ENCODE assay signal across 19 cellular contexts in genomic region chr5:59390989-59391388, GRCh38.
DNase-seq lines count a peak whose midpoint lies in the region; ATAC-seq, FAIRE-seq and TF ChIP-seq lines count a peak whose summit lies in the region.
"Had no signal": no experiment of that assay in that cellular context is flagged by ENCODE, and none has a peak within 500 bp of the region (broad histone marks: within the 10 kb centered on the region; RNA-seq: fewer than 3 reads in every experiment).

No MANE protein-coding gene starts in this region.

- H3K4me1 Mint-ChIP-seq in neural progenitor cell (no peaks in the 10 kb centered on the region), chondrocyte (ENCODE audit: low read depth) (no peaks in the 10 kb centered on the region)
- H3K4me1 Mint-ChIP-seq: CD14-positive monocyte had no signal

- H3K9me3 ChIP-seq in A549 (no peaks in the 10 kb centered on the region), Loucy (ENCODE audit: insufficient read depth, low read depth, low read length) (no peaks in the 10 kb centered on the region), neural progenitor cell (ENCODE audit: low read depth) (no peaks in the 10 kb centered on the region), uterus (no peaks in the 10 kb centered on the region)

- H3K4me3 Mint-ChIP-seq in neural progenitor cell (no peak overlapping the region), chondrocyte (ENCODE audit: unreplicated experiment) (no peak overlapping the region)
- H3K4me3 Mint-ChIP-seq: CD14-positive monocyte had no signal

- no peaks in the 10 kb centered on the region for H3K27me3 Mint-ChIP-seq in neural progenitor cell (ENCODE audit: insufficient read depth, low read depth)
- no peaks in the 10 kb centered on the region for H3K27me3 Mint-ChIP-seq in chondrocyte (ENCODE audit: low read depth)

- H3K27ac Mint-ChIP-seq in neural progenitor cell = no peak overlapping the region
- no peak overlapping the region for H3K27ac Mint-ChIP-seq in chondrocyte (ENCODE audit: unreplicated experiment)
- H3K27ac Mint-ChIP-seq: CD14-positive monocyte had no signal

- H3K79me2 ChIP-seq in Loucy (ENCODE audit: insufficient read depth, low read length) (no peaks in the 10 kb centered on the region), neural progenitor cell (ENCODE audit: low read depth) (no peaks in the 10 kb centered on the region)

- peak; percentile 73 to 74; a peak in 4 of 6 replicates for ATAC-seq in A549

- H3K36me3 ChIP-seq in Loucy (ENCODE audit: insufficient read depth, low read length) (no peaks in the 10 kb centered on the region), neural progenitor cell (no peaks in the 10 kb centered on the region), uterus (no peaks in the 10 kb centered on the region)

- no peaks in the 10 kb centered on the region for H3K27me3 ChIP-seq in Loucy (ENCODE audit: insufficient read depth, low read length, poor library complexity, severe bottlenecking)
- H3K27me3 ChIP-seq in neural progenitor cell = no peaks in the 10 kb centered on the region
- H3K27me3 ChIP-seq in uterus = no peaks in the 10 kb centered on the region

- DNase-seq in A549 (ENCODE audit: low read depth in 1 of 2, low spot score in 1 of 2) (no peak), choroid plexus epithelial cell (ENCODE audit: low read depth) (peak; percentile 14), neural progenitor cell (ENCODE audit: low spot score) (no peak), uterus (no peak), chondrocyte (ENCODE audit: low spot score) (no peak), iPS-NIHi7 (ENCODE audit: extremely low spot score) (no peak)
- DNase-seq in effector CD4-positive, alpha-beta T cell = no peak
- DNase-seq: EL, GF-D8, NCI-H1105 treated with DMSO at 0.1 percent for 48 hours, NCI-H2029 treated with DMSO at 0.1 percent for 48 hours, NCI-H226, PC-9, RPMI8226, SHP77 had no signal

- CTCF ChIA-PET in A549 (lab: Yijun Ruan, JAX) = interaction anchor here (0.7 to 3.0 kb wide), 13 partner anchors 10 to 409 kb away, joined by 3 to 20 read pairs (median 6); no protein-coding TSS in a partner anchor

- H3K9me3 Mint-ChIP-seq in neural progenitor cell (peaks cover 2% of the 10 kb centered on the region), chondrocyte (ENCODE audit: low read depth) (no peaks in the 10 kb centered on the region)
- H3K9me3 Mint-ChIP-seq: CD14-positive monocyte had no signal

- intact Hi-C loops in uterus (cut with DNase I; ENCODE audit: low total_unique reads) = no loop called here

- peak overlapping the region; percentile 51 to 64 for H3K27ac ChIP-seq in A549
- H3K27ac ChIP-seq in neural progenitor cell = no peak overlapping the region
- no peak overlapping the region for H3K27ac ChIP-seq in uterus
- H3K27ac ChIP-seq: PC-9, SK-N-MC had no signal

- H3K4me1 ChIP-seq in A549 (peaks cover 46% of the 10 kb centered on the region), Loucy (ENCODE audit: insufficient read depth, low read length, poor library complexity, severe bottlenecking) (no peaks in the 10 kb centered on the region), neural progenitor cell (no peaks in the 10 kb centered on the region), uterus (no peaks in the 10 kb centered on the region)

- no peak overlapping the region for H3K4me3 ChIP-seq in A549
- H3K4me3 ChIP-seq in Loucy (ENCODE audit: low read length, poor library complexity, severe bottlenecking) = no peak overlapping the region
- H3K4me3 ChIP-seq in choroid plexus epithelial cell (ENCODE audit: low read depth, low read length) = no peak overlapping the region
- H3K4me3 ChIP-seq in neural progenitor cell = no peak overlapping the region
- H3K4me3 ChIP-seq in uterus = no peak overlapping the region
- H3K4me3 ChIP-seq: PC-9, SK-N-MC had no signal

- TF ChIP-seq CTCF in A549 (IDR thresholded peaks at IDR 0.05) = no peak
- no peak for TF ChIP-seq CTCF in Loucy (conservative IDR thresholded peaks at IDR 0.05; ENCODE audit: low read length)
- no peak for TF ChIP-seq CTCF in choroid plexus epithelial cell (conservative IDR thresholded peaks at IDR 0.05; ENCODE audit: low read depth, low read length)
- no peak for TF ChIP-seq CTCF in neural progenitor cell (IDR thresholded peaks at IDR 0.05)
- TF ChIP-seq CTCF in uterus (IDR thresholded peaks at IDR 0.05) = no peak
- TF ChIP-seq CTCF in chondrocyte (IDR thresholded peaks at IDR 0.05) = no peak

- POLR2A ChIA-PET in A549 (lab: Yijun Ruan, JAX) = no interaction called here

- H4K20me1 ChIP-seq in Loucy (ENCODE audit: insufficient read depth, low read length, poor library complexity, severe bottlenecking) = no peaks in the 10 kb centered on the region
- H4K20me1 ChIP-seq in neural progenitor cell (ENCODE audit: low read depth) = no peaks in the 10 kb centered on the region

- H2AFZ ChIP-seq in Loucy (ENCODE audit: low read length) (0 out of 2 replicates have a peak overlapping the region, but pooled peaks have one; percentile 1), neural progenitor cell (replicated peaks) (peak overlapping the region; percentile 52)
- H2AFZ ChIP-seq: PC-9 had no signal

- H3K4me2 ChIP-seq in A549 (no peak overlapping the region), Loucy (ENCODE audit: low read depth, low read length, poor library complexity, severe bottlenecking) (no peak overlapping the region), neural progenitor cell (no peak overlapping the region)
- H3K4me2 ChIP-seq: PC-9 had no signal

- no peaks in the 10 kb centered on the region for H3F3A ChIP-seq in Loucy (ENCODE audit: low read depth)
- no peaks in the 10 kb centered on the region for H3F3A ChIP-seq in neural progenitor cell (ENCODE audit: low read depth)

- TF ChIP-seq POLR2A in A549 (IDR thresholded peaks at IDR 0.05; ENCODE audit: low read length) (no peak), uterus (IDR thresholded peaks at IDR 0.05) (no peak)

- no peaks in the 10 kb centered on the region for H3K9me2 ChIP-seq in Loucy (replicated peaks; ENCODE audit: low read depth, low read length)

- no peak for FAIRE-seq in A549 (lab: Jason Lieb, UNC)
- FAIRE-seq: H54 had no signal

- H3K9ac ChIP-seq in Loucy (ENCODE audit: low read depth, low read length, poor library complexity, severe bottlenecking) (no peak overlapping the region), neural progenitor cell (no peak overlapping the region)

- no peak for TF ChIP-seq RAD21 in A549 (conservative IDR thresholded peaks at IDR 0.05 in 1 of 2, IDR thresholded peaks at IDR 0.05 in 1 of 2)

- H3K36me3 Mint-ChIP-seq in neural progenitor cell (no peaks in the 10 kb centered on the region), chondrocyte (ENCODE audit: low read depth) (no peaks in the 10 kb centered on the region)
- H3K36me3 Mint-ChIP-seq: CD14-positive monocyte had no signal

- no peak for TF ChIP-seq EP300 in A549 (IDR thresholded peaks at IDR 0.05)

TF ChIP-seq in A549, 52 proteins besides CTCF, POLR2A, EP300 and RAD21:
- TF ChIP-seq ATOH8 (CRISPR knock-in tag; IDR thresholded peaks at IDR 0.05; ENCODE audit: low read depth) = no peak
- TF ChIP-seq HOXB13 (CRISPR knock-in tag; IDR thresholded peaks at IDR 0.05; ENCODE audit: low read depth) = no peak
- no peak for TF ChIP-seq JUNB (IDR thresholded peaks at IDR 0.05)
- no peak for TF ChIP-seq RFX5 (IDR thresholded peaks at IDR 0.05)
- TF ChIP-seq HMGXB4 (CRISPR knock-in tag; IDR thresholded peaks at IDR 0.05; ENCODE audit: borderline replicate concordance) = no peak
- TF ChIP-seq POLR2AphosphoS2 (conservative IDR thresholded peaks at IDR 0.05; ENCODE audit: low read length) = no peak
- no peak for TF ChIP-seq MAFK (IDR thresholded peaks at IDR 0.05; ENCODE audit: partially characterized antibody)
- TF ChIP-seq JUN (IDR thresholded peaks at IDR 0.05) = no peak
- no peak for TF ChIP-seq ZNF302 (CRISPR knock-in tag; IDR thresholded peaks at IDR 0.05)
- no peak for TF ChIP-seq HOXA7 (CRISPR knock-in tag; IDR thresholded peaks at IDR 0.05)

Comparison
In these comparisons a context has a peak if more than half of its experiments do, and no peak if none do; other contexts are left out.
1. H3K27ac ChIP-seq: peak in A549 (2 of 2); none in neural progenitor cell (single experiment) and uterus (0 of 2).